2 cellular contexts compared by ENCODE assay signal in genomic region chr1:197776348-197777082, GRCh38.
TF ChIP-seq lines count a peak whose summit lies in the region.

No MANE protein-coding gene starts in this region.

TF ChIP-seq in HCT116, 20 proteins besides CTCF, POLR2A, EP300 and RAD21:
- TF ChIP-seq, protein P1, sequence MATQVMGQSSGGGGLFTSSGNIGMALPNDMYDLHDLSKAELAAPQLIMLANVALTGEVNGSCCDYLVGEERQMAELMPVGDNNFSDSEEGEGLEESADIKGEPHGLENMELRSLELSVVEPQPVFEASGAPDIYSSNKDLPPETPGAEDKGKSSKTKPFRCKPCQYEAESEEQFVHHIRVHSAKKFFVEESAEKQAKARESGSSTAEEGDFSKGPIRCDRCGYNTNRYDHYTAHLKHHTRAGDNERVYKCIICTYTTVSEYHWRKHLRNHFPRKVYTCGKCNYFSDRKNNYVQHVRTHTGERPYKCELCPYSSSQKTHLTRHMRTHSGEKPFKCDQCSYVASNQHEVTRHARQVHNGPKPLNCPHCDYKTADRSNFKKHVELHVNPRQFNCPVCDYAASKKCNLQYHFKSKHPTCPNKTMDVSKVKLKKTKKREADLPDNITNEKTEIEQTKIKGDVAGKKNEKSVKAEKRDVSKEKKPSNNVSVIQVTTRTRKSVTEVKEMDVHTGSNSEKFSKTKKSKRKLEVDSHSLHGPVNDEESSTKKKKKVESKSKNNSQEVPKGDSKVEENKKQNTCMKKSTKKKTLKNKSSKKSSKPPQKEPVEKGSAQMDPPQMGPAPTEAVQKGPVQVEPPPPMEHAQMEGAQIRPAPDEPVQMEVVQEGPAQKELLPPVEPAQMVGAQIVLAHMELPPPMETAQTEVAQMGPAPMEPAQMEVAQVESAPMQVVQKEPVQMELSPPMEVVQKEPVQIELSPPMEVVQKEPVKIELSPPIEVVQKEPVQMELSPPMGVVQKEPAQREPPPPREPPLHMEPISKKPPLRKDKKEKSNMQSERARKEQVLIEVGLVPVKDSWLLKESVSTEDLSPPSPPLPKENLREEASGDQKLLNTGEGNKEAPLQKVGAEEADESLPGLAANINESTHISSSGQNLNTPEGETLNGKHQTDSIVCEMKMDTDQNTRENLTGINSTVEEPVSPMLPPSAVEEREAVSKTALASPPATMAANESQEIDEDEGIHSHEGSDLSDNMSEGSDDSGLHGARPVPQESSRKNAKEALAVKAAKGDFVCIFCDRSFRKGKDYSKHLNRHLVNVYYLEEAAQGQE (IDR thresholded peaks at IDR 0.05; ENCODE audit: low read depth) = no peak
- TF ChIP-seq FOSL1 (IDR thresholded peaks at IDR 0.05; ENCODE audit: low read depth) (peak; percentile 59), JUND (IDR thresholded peaks at IDR 0.05) (no peak), TCF7L2 (IDR thresholded peaks at IDR 0.05; ENCODE audit: borderline replicate concordance, extremely low read depth, insufficient read depth, insufficient read length) (no peak)
TF ChIP-seq in HCT116: peak in this region for 1.

TF ChIP-seq in GM12878, 131 proteins besides CTCF, POLR2A, EP300 and RAD21:
- TF ChIP-seq IKZF2 (IDR thresholded peaks at IDR 0.05) (peak; percentile 27 to 52; a peak in 2 of 4 replicates), IRF4 (IDR thresholded peaks at IDR 0.05; ENCODE audit: low read depth, low read length) (peak; percentile 23; the same call in 1 of the 2 replicates), RAD51 (IDR thresholded peaks at IDR 0.05) (peak; percentile 37; the same call in 1 of the 2 replicates), ETV6 (conservative IDR thresholded peaks at IDR 0.05 in 1 of 2, IDR thresholded peaks at IDR 0.05 in 1 of 2; ENCODE audit: borderline replicate concordance in 1 of 2, low read depth in 1 of 2) (peak in 1 of 2 experiments; percentile 14; a peak in 1 of 4 replicates), ZNF207 (IDR thresholded peaks at IDR 0.05; ENCODE audit: borderline replicate concordance) (no peak), STAT1 (conservative IDR thresholded peaks at IDR 0.05) (no peak), NFIC (IDR thresholded peaks at IDR 0.05; ENCODE audit: low read depth, low read length) (peak; percentile 73), BHLHE40 (IDR thresholded peaks at IDR 0.05; ENCODE audit: borderline replicate concordance in 1 of 2, low read depth in 2 of 2, low read length in 1 of 2) (0 out of 4 replicates have a peak, but pooled peaks of 1 of the 2 experiments have one; percentile 28), RUNX3 (IDR thresholded peaks at IDR 0.05; ENCODE audit: low read length) (peak; percentile 58; the same call in 1 of the 2 replicates), RELB (IDR thresholded peaks at IDR 0.05; ENCODE audit: low read depth) (peak; percentile 43; the same call in 1 of the 2 replicates), CBX5 (IDR thresholded peaks at IDR 0.05; ENCODE audit: low read depth) (0 out of 2 replicates have a peak, but pooled peaks have one; percentile 5), ATF7 (IDR thresholded peaks at IDR 0.05; ENCODE audit: low read depth) (peak; percentile 45), USF2 (IDR thresholded peaks at IDR 0.05; ENCODE audit: borderline replicate concordance, low read depth, low read length) (no peak; the same call in 1 of the 2 replicates), NFYA (IDR thresholded peaks at IDR 0.05; ENCODE audit: borderline replicate concordance, low read depth, low read length) (no peak), DPF2 (IDR thresholded peaks at IDR 0.05) (peak; percentile 42; the same call in 1 of the 2 replicates), ZBED1 (IDR thresholded peaks at IDR 0.05; ENCODE audit: borderline replicate concordance) (peak; percentile 20; the same call in 1 of the 2 replicates), SKIL (IDR thresholded peaks at IDR 0.05; ENCODE audit: low read depth, poor library complexity, severe bottlenecking) (peak; percentile 47), ASH2L (IDR thresholded peaks at IDR 0.05; ENCODE audit: borderline replicate concordance, low read depth) (peak; percentile 77; the same call in 1 of the 2 replicates), JUNB (IDR thresholded peaks at IDR 0.05) (peak; percentile 78)
